In the genomic region with DNA sequence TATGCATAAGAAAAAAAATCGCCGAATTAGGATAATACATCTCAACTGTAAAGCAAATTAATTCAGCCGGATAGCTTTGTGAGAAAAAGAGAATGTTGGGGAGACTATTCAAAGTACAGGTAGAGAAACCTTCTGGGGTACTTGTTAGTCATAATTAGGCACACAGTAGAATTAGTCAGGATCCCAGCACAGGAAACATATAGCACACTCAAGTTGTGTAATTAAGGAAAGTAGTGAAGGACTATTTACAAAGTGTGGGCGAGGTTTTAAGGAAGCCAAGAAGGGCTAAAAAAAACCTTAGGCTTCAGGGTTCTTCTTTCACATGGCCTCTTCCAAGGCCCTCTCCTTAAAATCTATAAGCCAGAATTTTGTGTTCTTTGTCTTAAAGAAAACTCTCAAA, we compare ENCODE assay signal across 25 cellular contexts.
DNase-seq lines count a peak whose midpoint lies in the region; ATAC-seq and TF ChIP-seq lines count a peak whose summit lies in the region.
"Had no signal": no experiment of that assay in that cellular context is flagged by ENCODE, and none has a peak within 500 bp of the region (broad histone marks: within the 10 kb centered on the region; RNA-seq: fewer than 3 reads in every experiment).

No MANE protein-coding gene starts in this region.

- no peak for TF ChIP-seq CTCF in PC-3 (conservative IDR thresholded peaks at IDR 0.05; ENCODE audit: low read depth, low read length)
- TF ChIP-seq CTCF in heart right ventricle (IDR thresholded peaks at IDR 0.05) = no peak

- H3F3A ChIP-seq in PC-3 (ENCODE audit: low read length, unreplicated experiment) = no peaks in the 10 kb centered on the region

- H3K27me3 ChIP-seq in PC-3 (ENCODE audit: low read length) = no peaks in the 10 kb centered on the region
- H3K27me3 ChIP-seq in subcutaneous abdominal adipose tissue (ENCODE audit: control insufficient read depth in 5 of 5, insufficient read depth in 4 of 5, low read length in 5 of 5) = no peaks in the 10 kb centered on the region
- H3K27me3 ChIP-seq in heart right ventricle = peaks cover 0 to 25% (median 10%) of the 10 kb centered on the region in 7 donors
- H3K27me3 ChIP-seq: brain microvascular endothelial cell had no signal

- DNase-seq in HCEC 1CT (peak; percentile 39), PC-3 (peak; percentile 48), epithelial cell of prostate (ENCODE audit: low read depth, low spot score) (peak; percentile 54), NAMALWA (ENCODE audit: low spot score) (no peak), heart right ventricle (no peak)
- DNase-seq: activated CD4-positive, alpha-beta T cell treated with anti-CD3 and anti-CD28 coated beads, Interleukin-2, amount 50 U/mL, for 1 hour; activated naive CD4-positive, alpha-beta T cell treated with Interleukin-2 at 50 U/mL for 16 hours; brain microvascular endothelial cell; effector CD4-positive, alpha-beta T cell; erythroblast; foreskin melanocyte; KBM-7; MM.1S; naive thymus-derived CD8-positive, alpha-beta T cell; NCI-H1694; occipital lobe; SHP77 treated with DMSO at 0.1 percent for 48 hours; stimulated activated naive CD8-positive, alpha-beta T cell treated with anti-CD3 and anti-CD28 coated beads, Interleukin-15, amount 100 ng/mL, for 72 hours; SW 1271; T1000 had no signal

- no TSS peak for BruUV-seq in PC-3 (replicated peaks; lab: Mats Ljungman, UMichigan)

- no peak overlapping the region for H2AFZ ChIP-seq in PC-3 (ENCODE audit: low read length)

- H3K79me2 ChIP-seq in PC-3 (ENCODE audit: low read length) = no peaks in the 10 kb centered on the region

- H3K4me2 ChIP-seq in PC-3 (ENCODE audit: low read length) = peak overlapping the region; percentile 3; the same call in 1 of the 2 replicates

- H3K9me3 ChIP-seq in PC-3 (ENCODE audit: low read length) (no peaks in the 10 kb centered on the region), subcutaneous abdominal adipose tissue (ENCODE audit: control insufficient read depth in 5 of 5, low read length in 5 of 5) (no peaks in the 10 kb centered on the region), heart right ventricle (no peaks in the 10 kb centered on the region)
- H3K9me3 ChIP-seq: tibial artery had no signal

- H3K9ac ChIP-seq in PC-3 (ENCODE audit: low read length) = no peak overlapping the region
- no peak overlapping the region for H3K9ac ChIP-seq in subcutaneous abdominal adipose tissue (ENCODE audit: low read length in 5 of 5)

- POLR2A ChIA-PET in PC-3 (lab: Charles Lee; ENCODE audit: unreplicated experiment) = interaction anchor here (0.6 kb wide), 1 partner anchor 11 kb away, joined by 3 read pairs; no protein-coding TSS in a partner anchor

- H3K36me3 ChIP-seq in PC-3 (ENCODE audit: low read depth, low read length) = no peaks in the 10 kb centered on the region
- no peaks in the 10 kb centered on the region for H3K36me3 ChIP-seq in subcutaneous abdominal adipose tissue (ENCODE audit: control insufficient read depth in 5 of 5, insufficient read depth in 5 of 5, low read length in 5 of 5)
- H3K36me3 ChIP-seq in heart right ventricle = no peaks in the 10 kb centered on the region
- H3K36me3 ChIP-seq: brain microvascular endothelial cell, tibial artery had no signal

- H3K27ac ChIP-seq in PC-3 (ENCODE audit: low read length) (no peak overlapping the region), epithelial cell of prostate (peak overlapping the region; percentile 80), subcutaneous abdominal adipose tissue (ENCODE audit: low read depth, low read length) (peak overlapping the region; percentile 63), heart right ventricle (peak overlapping the region in 1 of 10 donors; percentile 60)
- H3K27ac ChIP-seq: brain microvascular endothelial cell, C4-2B, tibial artery had no signal

- H3K4me1 ChIP-seq in PC-3 (ENCODE audit: insufficient read depth, low read length) (peaks cover 14% of the 10 kb centered on the region), subcutaneous abdominal adipose tissue (ENCODE audit: control insufficient read depth in 5 of 5, insufficient read depth in 5 of 5, low read length in 5 of 5) (peaks cover 0 to 33% (median 12%) of the 10 kb centered on the region in 5 donors), heart right ventricle (peaks cover 0 to 13% (median 0%) of the 10 kb centered on the region in 9 donors)
- H3K4me1 ChIP-seq: tibial artery had no signal

- WGBS in heart right ventricle, 2 donors = 94% methylated on average over 4 of the region's 4 CpGs

- no peaks in the 10 kb centered on the region for H4K20me1 ChIP-seq in PC-3 (ENCODE audit: low read length)

- no peaks in the 10 kb centered on the region for H3K9me2 ChIP-seq in PC-3 (replicated peaks; ENCODE audit: low read length)

- H3K4me3 ChIP-seq in PC-3 (ENCODE audit: low read length) = no peak overlapping the region
- no peak overlapping the region for H3K4me3 ChIP-seq in subcutaneous abdominal adipose tissue (ENCODE audit: low read depth in 1 of 5, low read length in 5 of 5)
- H3K4me3 ChIP-seq in heart right ventricle = no peak overlapping the region
- H3K4me3 ChIP-seq: tibial artery had no signal

- ATAC-seq in PC-3 (peak; percentile 87), HG02571 (IDR thresholded peaks at IDR 0.05; ENCODE audit: unreplicated experiment) (no peak), heart right ventricle (no peak)
- ATAC-seq: naive thymus-derived CD8-positive, alpha-beta T cell; stimulated activated naive CD8-positive, alpha-beta T cell treated with anti-CD3 and anti-CD28 coated beads, Interleukin-15, amount 100 ng/mL, for 72 hours; WTC11 had no signal

- CTCF ChIA-PET in PC-3 (lab: Charles Lee) = no interaction called here

- intact Hi-C loops in PC-3 (cut with micrococcal nuclease) (no loop called here), heart right ventricle (cut with DNase I) (no loop called here)

Comparison
In these comparisons a context has a peak if more than half of its experiments do, and no peak if none do; other contexts are left out.
1. DNase-seq: peak in HCEC 1CT (single experiment), PC-3 (single experiment) and epithelial cell of prostate (single experiment); none in NAMALWA (single experiment) and heart right ventricle (0 of 2).